15 cellular contexts compared by ENCODE assay signal in the genomic region with DNA sequence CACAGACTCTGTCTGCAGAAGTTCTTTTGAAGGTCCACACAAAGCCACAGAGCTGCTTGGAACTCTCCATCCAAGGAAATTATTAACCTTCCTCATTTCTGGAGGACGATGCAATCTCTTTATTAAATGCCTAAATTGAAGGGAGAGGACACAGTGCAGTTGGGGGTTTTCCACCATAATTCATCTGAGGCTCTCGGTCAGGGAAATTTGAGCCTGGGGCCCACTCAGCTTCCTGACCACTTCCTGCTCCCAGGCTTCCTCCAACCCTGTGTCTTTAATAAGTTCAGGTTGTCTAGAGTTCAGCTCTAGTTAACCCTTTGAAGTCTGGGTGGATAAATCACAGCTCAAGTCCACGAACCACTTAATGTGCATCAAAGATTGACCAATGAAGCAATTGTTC. TPM values are rescaled to one million over a fixed set of nuclear protein-coding genes. Genes with fewer than 3 reads are reported as not detected.
DNase-seq lines count a peak whose midpoint lies in the region; ATAC-seq, FAIRE-seq and TF ChIP-seq lines count a peak whose summit lies in the region.
"Had no signal": no experiment of that assay in that cellular context is flagged by ENCODE, and none has a peak within 500 bp of the region (broad histone marks: within the 10 kb centered on the region; RNA-seq: fewer than 3 reads in every experiment).

No MANE protein-coding gene starts in this region.

- H3K9me3 ChIP-seq in GM12878 (replicated peaks; ENCODE audit: control insufficient read depth, insufficient read depth, low read length) (no peaks in the 10 kb centered on the region), neural progenitor cell (ENCODE audit: low read depth) (no peaks in the 10 kb centered on the region)
- H3K9me3 ChIP-seq: MG63, tibial artery had no signal

- RAD21 ChIA-PET in GM12878 (lab: Charles Lee; ENCODE audit: unreplicated experiment) = interaction anchor here (0.8 to 2.8 kb wide), 7 partner anchors 9 to 30 kb away, joined by 3 to 17 read pairs (median 6); no protein-coding TSS in a partner anchor

- DNase-seq in Daoy (ENCODE audit: low read depth) (peak; percentile 54), GM12878 (ENCODE audit: low read depth, low spot score) (no peak), neural progenitor cell (ENCODE audit: low spot score) (no peak), cardiac septum (ENCODE audit: low spot score) (no peak), cerebellum (ENCODE audit: low spot score) (no peak), cortex of kidney (lab: John Stamatoyannopoulos, UW) (no peak)
- no peak for DNase-seq in activated CD8-positive, alpha-beta T cell treated with anti-CD3 and anti-CD28 coated beads for 36 hours
- DNase-seq: activated naive CD8-positive, alpha-beta T cell treated with anti-CD3 and anti-CD28 coated beads, Interleukin-2, amount 10 ng/mL, durations not matched to agents 7 days and 5 days; activated T-cell treated with anti-CD3 and anti-CD28 coated beads, Interleukin-2, amount 50 U/mL, for 48 hours; MG63; occipital lobe; stimulated activated CD4-positive, alpha-beta T cell treated with anti-CD3 and anti-CD28 coated beads, Interleukin-4, amount 100 ng/mL, for 24 hours; tibial artery had no signal

- H2AFZ ChIP-seq in KMS-11 (ENCODE audit: low read depth) = peak overlapping the region; percentile 30; the same call in 1 of the 2 replicates
- no peak overlapping the region for H2AFZ ChIP-seq in GM12878 (ENCODE audit: control insufficient read depth, low read depth, low read length)
- H2AFZ ChIP-seq in neural progenitor cell (replicated peaks) = no peak overlapping the region

- no peak for FAIRE-seq in GM12878 (lab: Jason Lieb, UNC)

- H3K4me3 ChIP-seq in KMS-11 (IDR thresholded peaks at IDR 0.05; ENCODE audit: insufficient read depth, low read depth, low read length) (no peak overlapping the region), GM12878 (no peak overlapping the region), neural progenitor cell (no peak overlapping the region)
- H3K4me3 ChIP-seq: MG63, tibial artery had no signal

- POLR2A ChIA-PET in GM12878 (lab: Charles Lee) = interaction anchor here (0.8 to 1.8 kb wide), 6 partner anchors 10 to 57 kb away, joined by 3 to 10 read pairs (median 4); no protein-coding TSS in a partner anchor
- POLR2A ChIA-PET in activated CD8-positive, alpha-beta T cell treated with anti-CD3 and anti-CD28 coated beads for 36 hours (lab: Charles Lee) = interaction anchor here (0.7 to 2.0 kb wide), 2 partner anchors 28 to 158 kb away, joined by 3 to 6 read pairs; no protein-coding TSS in a partner anchor

- no peaks in the 10 kb centered on the region for H3F3A ChIP-seq in neural progenitor cell (ENCODE audit: low read depth)

- no peak overlapping the region for H3K4me3 Mint-ChIP-seq in neural progenitor cell
- H3K4me3 Mint-ChIP-seq in activated CD8-positive, alpha-beta T cell treated with anti-CD3 and anti-CD28 coated beads for 36 hours = no peak overlapping the region
- H3K4me3 Mint-ChIP-seq: activated naive CD8-positive, alpha-beta T cell treated with anti-CD3 and anti-CD28 coated beads, Interleukin-2, amount 10 ng/mL, durations not matched to agents 7 days and 5 days had no signal

- no peaks in the 10 kb centered on the region for H3K79me2 ChIP-seq in KMS-11 (ENCODE audit: insufficient read depth, low read depth)
- no peaks in the 10 kb centered on the region for H3K79me2 ChIP-seq in GM12878 (ENCODE audit: control insufficient read depth, insufficient read depth, low read length)
- H3K79me2 ChIP-seq in neural progenitor cell (ENCODE audit: low read depth) = no peaks in the 10 kb centered on the region

- H3K27ac Mint-ChIP-seq in neural progenitor cell = peak overlapping the region; percentile 39
- no peak overlapping the region for H3K27ac Mint-ChIP-seq in activated CD8-positive, alpha-beta T cell treated with anti-CD3 and anti-CD28 coated beads for 36 hours
- H3K27ac Mint-ChIP-seq: activated naive CD8-positive, alpha-beta T cell treated with anti-CD3 and anti-CD28 coated beads, Interleukin-2, amount 10 ng/mL, durations not matched to agents 7 days and 5 days had no signal

- no peaks in the 10 kb centered on the region for H3K36me3 Mint-ChIP-seq in neural progenitor cell
- no peaks in the 10 kb centered on the region for H3K36me3 Mint-ChIP-seq in activated CD8-positive, alpha-beta T cell treated with anti-CD3 and anti-CD28 coated beads for 36 hours (ENCODE audit: low read depth)
- H3K36me3 Mint-ChIP-seq: activated naive CD8-positive, alpha-beta T cell treated with anti-CD3 and anti-CD28 coated beads, Interleukin-2, amount 10 ng/mL, durations not matched to agents 7 days and 5 days had no signal

- H3K9ac ChIP-seq in KMS-11 = no peak overlapping the region; the same call in 1 of the 2 replicates
- no peak overlapping the region for H3K9ac ChIP-seq in GM12878 (ENCODE audit: control insufficient read depth, insufficient read depth, low read length)
- no peak overlapping the region for H3K9ac ChIP-seq in neural progenitor cell

- no peak for TF ChIP-seq EP300 in GM12878 (IDR thresholded peaks at IDR 0.05; ENCODE audit: borderline replicate concordance in 1 of 2, control insufficient read depth in 1 of 2, low read depth in 2 of 2, low read length in 2 of 2)

- WGBS in GM12878 (ENCODE audit: insufficient coverage, insufficient replicate concordance, low lambda C conversion rate, missing lambda C conversion rate) = 14% methylated on average over 3 of the region's 3 CpGs

- no peak for TF ChIP-seq CTCF in KMS-11 (conservative IDR thresholded peaks at IDR 0.05; ENCODE audit: low read depth, low read length)
- no peak for TF ChIP-seq CTCF in GM12878 (IDR thresholded peaks at IDR 0.05 in 2 of 3, conservative IDR thresholded peaks at IDR 0.05 in 1 of 3; ENCODE audit: control insufficient read depth in 2 of 3, extremely low read depth in 1 of 3, insufficient read depth in 1 of 3, low read depth in 3 of 3, low read length in 3 of 3)
- no peak for TF ChIP-seq CTCF in neural progenitor cell (IDR thresholded peaks at IDR 0.05)
- no peak for TF ChIP-seq CTCF in activated CD8-positive, alpha-beta T cell treated with anti-CD3 and anti-CD28 coated beads for 36 hours (IDR thresholded peaks at IDR 0.05)

- peak; percentile 50 for ATAC-seq in GM12878
- no peak for ATAC-seq in activated CD8-positive, alpha-beta T cell treated with anti-CD3 and anti-CD28 coated beads for 36 hours
- ATAC-seq: sciatic nerve had no signal

- peak overlapping the region; percentile 70 for H3K27ac ChIP-seq in KMS-11
- no peak overlapping the region for H3K27ac ChIP-seq in GM12878 (ENCODE audit: control insufficient read depth, insufficient read depth)
- no peak overlapping the region for H3K27ac ChIP-seq in neural progenitor cell

- TF ChIP-seq POLR2A in GM12878 (IDR thresholded peaks at IDR 0.05; ENCODE audit: low read depth, low read length) = no peak

- BruUV-seq in GM12878 (replicated peaks; lab: Mats Ljungman, UMichigan) = no TSS peak

- H3K27me3 ChIP-seq in KMS-11 (ENCODE audit: insufficient read depth, low read depth) = no peaks in the 10 kb centered on the region
- H3K27me3 ChIP-seq in GM12878 (replicated peaks in 1 of 2; ENCODE audit: control insufficient read depth in 2 of 2, insufficient read depth in 2 of 2, low read length in 1 of 2) = no peaks in the 10 kb centered on the region
- H3K27me3 ChIP-seq in neural progenitor cell = no peaks in the 10 kb centered on the region
- H3K27me3 ChIP-seq: MG63, tibial artery had no signal

- H3K36me3 ChIP-seq in KMS-11 (ENCODE audit: insufficient read depth) (no peaks in the 10 kb centered on the region), GM12878 (ENCODE audit: control insufficient read depth in 2 of 2, insufficient read depth in 2 of 2, low read length in 1 of 2) (no peaks in the 10 kb centered on the region), neural progenitor cell (no peaks in the 10 kb centered on the region)
- H3K36me3 ChIP-seq: MG63, tibial artery had no signal

- SMC1A ChIA-PET in GM12878 (lab: Charles Lee; ENCODE audit: uncharacterized antibody, unreplicated experiment) = interaction anchor here (0.6 to 5.9 kb wide), 6 partner anchors 12 to 98 kb away, joined by 3 to 51 read pairs (median 20); no protein-coding TSS in a partner anchor

- in situ Hi-C loops in GM12878 (cut with MboI) = no loop called here

- H3K4me1 Mint-ChIP-seq in neural progenitor cell = peaks cover 49% of the 10 kb centered on the region
- peaks cover 39% of the 10 kb centered on the region for H3K4me1 Mint-ChIP-seq in activated CD8-positive, alpha-beta T cell treated with anti-CD3 and anti-CD28 coated beads for 36 hours (ENCODE audit: low read depth)

- H3K27me3 Mint-ChIP-seq in neural progenitor cell (ENCODE audit: insufficient read depth, low read depth) = peaks cover 10% of the 10 kb centered on the region
- no peaks in the 10 kb centered on the region for H3K27me3 Mint-ChIP-seq in activated CD8-positive, alpha-beta T cell treated with anti-CD3 and anti-CD28 coated beads for 36 hours
- H3K27me3 Mint-ChIP-seq: activated naive CD8-positive, alpha-beta T cell treated with anti-CD3 and anti-CD28 coated beads, Interleukin-2, amount 10 ng/mL, durations not matched to agents 7 days and 5 days had no signal

- H4K20me1 ChIP-seq in KMS-11 (ENCODE audit: insufficient read depth) = no peaks in the 10 kb centered on the region
- H4K20me1 ChIP-seq in GM12878 (ENCODE audit: control insufficient read depth, insufficient read depth) = no peaks in the 10 kb centered on the region
- no peaks in the 10 kb centered on the region for H4K20me1 ChIP-seq in neural progenitor cell (ENCODE audit: low read depth)

- H3K4me1 ChIP-seq in KMS-11 (ENCODE audit: low read depth, poor library complexity, severe bottlenecking) = peaks cover 70% of the 10 kb centered on the region
- peaks cover 18% of the 10 kb centered on the region for H3K4me1 ChIP-seq in GM12878 (ENCODE audit: control insufficient read depth, insufficient read depth, low read length)
- H3K4me1 ChIP-seq in neural progenitor cell = peaks cover 3% of the 10 kb centered on the region

- CTCF ChIA-PET in GM12878 (lab: Yijun Ruan, JAX) = interaction anchor here (0.7 to 2.7 kb wide), 8 partner anchors 9 to 149 kb away, joined by 3 to 13 read pairs (median 4); no protein-coding TSS in a partner anchor
- CTCF ChIA-PET in activated CD8-positive, alpha-beta T cell treated with anti-CD3 and anti-CD28 coated beads for 36 hours (lab: Charles Lee) = interaction anchor here (1.2 to 1.5 kb wide), 2 partner anchors 14 to 25 kb away, joined by 3 to 7 read pairs; no protein-coding TSS in a partner anchor

- no peaks in the 10 kb centered on the region for H3K9me3 Mint-ChIP-seq in neural progenitor cell
- H3K9me3 Mint-ChIP-seq in activated CD8-positive, alpha-beta T cell treated with anti-CD3 and anti-CD28 coated beads for 36 hours = no peaks in the 10 kb centered on the region
- H3K9me3 Mint-ChIP-seq: activated naive CD8-positive, alpha-beta T cell treated with anti-CD3 and anti-CD28 coated beads, Interleukin-2, amount 10 ng/mL, durations not matched to agents 7 days and 5 days had no signal

- peak overlapping the region; percentile 64 for H3K4me2 ChIP-seq in KMS-11
- H3K4me2 ChIP-seq in GM12878 (ENCODE audit: control insufficient read depth, insufficient read depth) = no peak overlapping the region; the same call in 1 of the 2 replicates
- no peak overlapping the region for H3K4me2 ChIP-seq in neural progenitor cell

- no peak for TF ChIP-seq RAD21 in GM12878 (IDR thresholded peaks at IDR 0.05; ENCODE audit: insufficient read depth, low read depth, low read length)

- intact Hi-C loops in GM12878 (cut with micrococcal nuclease; ENCODE audit: unreplicated experiment) (no loop called here), cardiac septum (cut with DNase I) (no loop called here)
- intact Hi-C loops in activated CD8-positive, alpha-beta T cell treated with anti-CD3 and anti-CD28 coated beads for 36 hours (cut with micrococcal nuclease) = no loop called here

RNA-seq across cellular contexts. Expression of a gene that starts 58.5 kb away (rescaled TPM):
- 79.3 and 83.1 TPM in 2 replicates for total RNA-seq in Daoy (2014; rRNA removed; shearing (Covaris generic))
- total RNA-seq in GM12878 (2013; cell fraction: nucleolus; rRNA removed) = 11.5 and 12.7 TPM in 2 replicates
- total RNA-seq in GM12878 (2014; rRNA removed) (26.5 and 28.1 TPM in 2 replicates), GM12878 (2014; rRNA removed; fragmentation: Illumina TruSeq; extraction: Trizol) (44.6 and 44.8 TPM in 2 replicates), GM12878 (2021) (57.3 and 65.8 TPM in 2 replicates), neural progenitor cell (ENCODE audit: low replicate concordance) (177 and 264 TPM in 2 replicates), cardiac septum (22.7 TPM), cerebellum (20.8 TPM)
- 40.2 TPM for polyA plus RNA-seq in GM12878 (2011; ENCODE audit: low read depth)
- polyA plus RNA-seq in GM12878 (2011; rRNA removed) (86.5 and 105 TPM in 2 replicates), GM12878 (2014; fragmentation: Illumina TruSeq; extraction: Trizol) (71.2 and 77.5 TPM in 2 replicates), GM12878 (2014; fragmentation: Nextera tagmentation; extraction: Ambion mirVana) (10 to 100 TPM; 31.2 to 31.5 TPM), GM12878 (2014; rRNA removed) (54.5 and 64.8 TPM in 2 replicates), GM12878 (2016; fragmentation: Nextera tagmentation; extraction: Ambion mirVana) (10 to 100 TPM; 76.1 to 77.0 TPM)
- polyA plus RNA-seq in GM12878 (2011; cell fraction: cytosol; rRNA removed) = 54.5 and 55.8 TPM in 2 replicates
- polyA plus RNA-seq in GM12878 (2011; cell fraction: nucleus; rRNA removed) = 22.0 and 28.3 TPM in 2 replicates
- polyA plus RNA-seq in GM12878 (2012) = 35.3 and 36.1 TPM in 2 replicates
- polyA minus RNA-seq in GM12878 (2011; rRNA and poly(A)+ RNA removed) = 49.0 and 87.7 TPM in 2 replicates
- polyA minus RNA-seq in GM12878 (2011; cell fraction: cytosol; rRNA and poly(A)+ RNA removed) = 17.2 and 22.5 TPM in 2 replicates
- polyA minus RNA-seq in GM12878 (2011; cell fraction: nucleus; rRNA and poly(A)+ RNA removed) = 6.4 and 10.3 TPM in 2 replicates
- 100 to 1,000 TPM; 122 to 131 TPM for total RNA-seq in activated CD8-positive, alpha-beta T cell treated with anti-CD3 and anti-CD28 coated beads for 36 hours
